8 cellular contexts compared by ENCODE assay signal in the genomic region with DNA sequence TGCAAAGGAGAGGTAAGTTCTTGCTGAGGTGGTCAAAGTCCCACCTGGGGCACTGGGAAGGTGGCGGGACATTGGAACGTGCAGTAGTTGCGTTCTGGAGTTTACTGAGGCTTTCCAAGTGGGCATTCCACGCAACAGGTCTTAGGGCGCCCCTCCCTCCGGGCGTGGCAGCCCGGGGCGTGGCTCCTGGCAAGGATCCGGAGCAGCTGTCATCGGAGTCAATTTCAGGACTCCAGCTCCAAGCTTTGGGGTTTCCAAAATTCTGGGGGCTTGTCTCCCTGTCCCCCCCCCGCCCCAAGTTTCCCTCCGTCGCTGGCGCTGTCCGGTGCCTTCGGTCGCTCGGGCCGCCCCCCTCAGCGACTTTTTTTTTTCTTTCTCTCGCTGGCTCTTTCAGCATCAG. TPM values are rescaled to one million over a fixed set of nuclear protein-coding genes. Genes with fewer than 3 reads are reported as not detected.
DNase-seq lines count a peak whose midpoint lies in the region; ATAC-seq and TF ChIP-seq lines count a peak whose summit lies in the region.

No MANE protein-coding gene starts in this region.

- DNase-seq in HL-60 (ENCODE audit: low read depth in 1 of 2, low spot score in 1 of 2) (no peak), astrocyte of the cerebellum (ENCODE audit: low read depth) (no peak), lung (ENCODE audit: low spot score) (peak; percentile 64), glomerular visceral epithelial cell (ENCODE audit: extremely low spot score) (no peak), NCI-H2029 treated with DMSO at 0.1 percent for 48 hours (lab: John Stamatoyannopoulos, UW) (no peak)

- H3K4me1 ChIP-seq in lung (ENCODE audit: control insufficient read depth in 2 of 2, insufficient read depth in 2 of 2, low read length in 2 of 2) (peaks cover 0 to 3% of the 10 kb centered on the region in 2 donors), urinary bladder (ENCODE audit: insufficient read depth) (no peaks in the 10 kb centered on the region)

- WGBS in lung, 2 donors = 0 to 3% methylated on average over 20 to 22 of the region's 22 CpGs
- 5% methylated on average over 22 of the region's 22 CpGs for WGBS in urinary bladder

- no peaks in the 10 kb centered on the region for H3K36me3 ChIP-seq in lung (ENCODE audit: control insufficient read depth in 2 of 2, insufficient read depth in 2 of 2, low read length in 2 of 2)
- H3K36me3 ChIP-seq in urinary bladder (ENCODE audit: insufficient read depth) = no peaks in the 10 kb centered on the region

- in situ Hi-C loops in astrocyte of the cerebellum (cut with HindIII; ENCODE audit: low sequenced_read_pairs) = no loop called here

- H3K4me3 ChIP-seq in GM12875 (ENCODE audit: low read depth, low read length) = peak overlapping the region; percentile 77
- peak overlapping the region; percentile 88 for H3K4me3 ChIP-seq in HL-60 (replicated peaks; ENCODE audit: insufficient read depth, low read length)
- peak overlapping the region; percentile 66 for H3K4me3 ChIP-seq in astrocyte of the cerebellum (ENCODE audit: low read depth, low read length)
- peak overlapping the region; percentile 74 for H3K4me3 ChIP-seq in lung
- peak overlapping the region; percentile 95 for H3K4me3 ChIP-seq in urinary bladder (ENCODE audit: low read depth, low read length)

- ATAC-seq in lung (ENCODE audit: insufficient read depth, low FRiP score) = peak; percentile 55
- no peak for ATAC-seq in GM21619 (IDR thresholded peaks at IDR 0.05; ENCODE audit: unreplicated experiment)

- H3K27ac ChIP-seq in HL-60 (replicated peaks) (no peak overlapping the region), lung (ENCODE audit: low read depth in 1 of 2, low read length in 1 of 2) (peak overlapping the region in 1 of 2 donors; percentile 90), urinary bladder (ENCODE audit: low read depth) (no peak overlapping the region)

- no peaks in the 10 kb centered on the region for H3K9me3 ChIP-seq in lung (ENCODE audit: control insufficient read depth in 2 of 2, insufficient read depth in 1 of 2, low read length in 1 of 2)

- peaks cover 17% of the 10 kb centered on the region for H3K27me3 ChIP-seq in HL-60 (ENCODE audit: insufficient read depth, poor library complexity, severe bottlenecking)
- no peaks in the 10 kb centered on the region for H3K27me3 ChIP-seq in lung (ENCODE audit: control insufficient read depth, insufficient read depth)

- TF ChIP-seq CTCF in GM12875 (IDR thresholded peaks at IDR 0.05; ENCODE audit: borderline replicate concordance, insufficient read depth, low read depth, low read length) = no peak
- TF ChIP-seq CTCF in HL-60 (IDR thresholded peaks at IDR 0.05; ENCODE audit: insufficient read depth, low read length) = no peak
- TF ChIP-seq CTCF in astrocyte of the cerebellum (IDR thresholded peaks at IDR 0.05; ENCODE audit: low read depth, low read length, missing control alignments) = no peak
- TF ChIP-seq CTCF in lung (IDR thresholded peaks at IDR 0.05; ENCODE audit: control extremely low read depth, extremely low read depth) = no peak

RNA-seq across cellular contexts. Expression of a gene that starts 43.1 kb away (rescaled TPM):
- total RNA-seq in lung = 10 to 100 TPM; 27.1 to 52.8 TPM
- 10 to 100 TPM; 37.0 to 55.2 TPM for polyA plus RNA-seq in lung
- total RNA-seq in urinary bladder = 45.8 TPM
- polyA plus RNA-seq in urinary bladder = 54.1 TPM
